ENCODE assay signal across 10 cellular contexts in the genomic region with DNA sequence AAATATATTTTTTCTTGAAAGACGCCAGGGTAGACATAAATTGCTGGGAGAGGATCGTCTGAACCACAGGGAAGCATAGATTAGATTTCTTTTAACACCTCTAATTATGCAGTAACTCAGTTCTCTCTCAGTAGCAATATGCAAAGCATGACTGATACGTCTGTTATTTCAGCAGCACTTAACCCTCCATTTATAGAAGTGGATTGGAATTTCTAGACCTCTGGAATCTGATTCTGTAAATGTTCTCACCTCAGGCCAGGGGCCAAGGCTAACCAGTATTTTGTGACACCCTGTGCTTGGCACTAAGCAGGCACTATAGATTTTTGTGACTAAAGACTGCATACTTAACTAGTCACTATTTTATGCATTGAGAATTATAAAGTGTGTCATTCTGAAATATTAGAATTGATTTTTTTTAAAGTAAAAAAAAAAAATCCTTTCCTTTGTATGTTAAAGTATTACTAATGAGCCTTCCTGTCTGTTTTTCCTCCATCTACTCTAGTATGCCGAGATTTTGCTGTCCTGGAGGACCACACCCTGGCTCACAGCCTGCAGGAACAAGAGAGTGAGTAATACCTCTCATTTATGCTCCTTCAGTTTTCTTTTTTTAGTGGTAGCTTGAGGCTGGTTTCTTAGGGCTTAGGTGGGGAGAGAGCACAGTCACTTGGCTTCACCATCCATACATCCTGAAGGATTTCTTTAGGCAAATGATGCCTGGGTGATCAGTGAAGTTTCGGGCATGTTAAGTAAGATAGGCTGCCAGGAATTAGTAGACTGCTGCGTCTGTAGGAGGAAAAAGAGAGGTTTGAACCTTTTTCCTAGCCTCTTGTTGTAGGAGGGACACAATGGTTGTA. TPM values are rescaled to one million over a fixed set of nuclear protein-coding genes. Genes with fewer than 3 reads are reported as not detected.
DNase-seq lines count a peak whose midpoint lies in the region; ATAC-seq, FAIRE-seq and TF ChIP-seq lines count a peak whose summit lies in the region.
"Had no signal": no experiment of that assay in that cellular context is flagged by ENCODE, and none has a peak within 500 bp of the region (broad histone marks: within the 10 kb centered on the region; RNA-seq: fewer than 3 reads in every experiment).

No MANE protein-coding gene starts in this region.

- BruUV-seq in GM12878 (replicated peaks; lab: Mats Ljungman, UMichigan): no TSS peak

- POLR2A ChIA-PET in GM12878 (lab: Charles Lee): interaction anchor here (0.9 to 3.2 kb wide), 6 partner anchors 18 to 112 kb away, joined by 3 to 38 read pairs (median 8); partner anchors contain the start of gene UTS2B

- in situ Hi-C loops in GM12878 (cut with MboI): no loop called here

- no peak for TF ChIP-seq CTCF in GM12878 (IDR thresholded peaks at IDR 0.05 in 2 of 3, conservative IDR thresholded peaks at IDR 0.05 in 1 of 3; ENCODE audit: control insufficient read depth in 2 of 3, extremely low read depth in 1 of 3, insufficient read depth in 1 of 3, low read depth in 3 of 3, low read length in 3 of 3)
- TF ChIP-seq CTCF in kidney epithelial cell (IDR thresholded peaks at IDR 0.05; ENCODE audit: insufficient read depth, low read length, poor library complexity, severe bottlenecking): no peak

- SMC1A ChIA-PET in GM12878 (lab: Charles Lee; ENCODE audit: uncharacterized antibody, unreplicated experiment): interaction anchor here (1.0 to 11.9 kb wide), 28 partner anchors 9 to 218 kb away, joined by 3 to 208 read pairs (median 8); partner anchors contain the start of genes CCDC50 and UTS2B

- no peak overlapping the region for H2AFZ ChIP-seq in GM12878 (ENCODE audit: control insufficient read depth, low read depth, low read length)

- TF ChIP-seq EP300 in GM12878 (IDR thresholded peaks at IDR 0.05; ENCODE audit: borderline replicate concordance in 1 of 2, control insufficient read depth in 1 of 2, low read depth in 2 of 2, low read length in 2 of 2): no peak

- no peak for TF ChIP-seq RAD21 in GM12878 (IDR thresholded peaks at IDR 0.05; ENCODE audit: insufficient read depth, low read depth, low read length)

- RAD21 ChIA-PET in GM12878 (lab: Charles Lee; ENCODE audit: unreplicated experiment): interaction anchor here (1.3 to 9.9 kb wide), 11 partner anchors 10 to 113 kb away, joined by 3 to 108 read pairs (median 12); partner anchors contain the start of genes CCDC50 and UTS2B

- TF ChIP-seq POLR2A in GM12878 (IDR thresholded peaks at IDR 0.05; ENCODE audit: low read depth, low read length): no peak

- H3K9ac ChIP-seq in GM12878 (ENCODE audit: control insufficient read depth, insufficient read depth, low read length) (no peak overlapping the region), subcutaneous abdominal adipose tissue (ENCODE audit: low read length in 5 of 5) (peak overlapping the region in 1 of 5 donors; percentile 16)

- no peaks in the 10 kb centered on the region for H4K20me1 ChIP-seq in GM12878 (ENCODE audit: control insufficient read depth, insufficient read depth)

- WGBS in GM12878 (ENCODE audit: insufficient coverage, insufficient replicate concordance, low lambda C conversion rate, missing lambda C conversion rate): 13% methylated on average over 6 of the region's 6 CpGs

- H3K79me2 ChIP-seq in GM12878 (ENCODE audit: control insufficient read depth, insufficient read depth, low read length): peaks cover 24% of the 10 kb centered on the region

- H3K27ac ChIP-seq in GM12878 (ENCODE audit: control insufficient read depth, insufficient read depth): peak overlapping the region; percentile 28; the same call in 1 of the 2 replicates
- peak overlapping the region; percentile 33 for H3K27ac ChIP-seq in subcutaneous abdominal adipose tissue (ENCODE audit: low read depth, low read length)

- ATAC-seq in HG02798 (IDR thresholded peaks at IDR 0.05; ENCODE audit: poor library complexity, unreplicated experiment) (peak; percentile 24), GM12878 (0 out of 3 replicates have a peak, but pooled peaks have one; percentile 5), GM19467 (IDR thresholded peaks at IDR 0.05; ENCODE audit: unreplicated experiment) (no peak)

- intact Hi-C loops in GM12878 (cut with micrococcal nuclease; ENCODE audit: unreplicated experiment): no loop called here

- no peak for FAIRE-seq in GM12878 (lab: Jason Lieb, UNC)

- H3K9me3 ChIP-seq in GM12878 (replicated peaks; ENCODE audit: control insufficient read depth, insufficient read depth, low read length): no peaks in the 10 kb centered on the region
- H3K9me3 ChIP-seq in subcutaneous abdominal adipose tissue (ENCODE audit: control insufficient read depth in 5 of 5, low read length in 5 of 5): no peaks in the 10 kb centered on the region

- DNase-seq in GM12878 (ENCODE audit: low read depth, low spot score) (no peak), kidney epithelial cell (ENCODE audit: low read depth) (peak; percentile 70), NCI-H2196 (lab: John Stamatoyannopoulos, UW; ENCODE audit: unreplicated experiment) (no peak), SW480 (ENCODE audit: low spot score) (no peak), GDM1 (lab: John Stamatoyannopoulos, UW) (no peak)
- DNase-seq: activated CD8-positive, alpha-beta memory T cell treated with anti-CD3 and anti-CD28 coated beads, Interleukin-2, amount 50 U/mL, for 48 hours; NCI-H82 had no signal

- peaks cover 26% of the 10 kb centered on the region for H3K4me1 ChIP-seq in GM12878 (ENCODE audit: control insufficient read depth, insufficient read depth, low read length)
- H3K4me1 ChIP-seq in subcutaneous abdominal adipose tissue (ENCODE audit: control insufficient read depth in 5 of 5, insufficient read depth in 5 of 5, low read length in 5 of 5): peaks cover 0 to 45% (median 35%) of the 10 kb centered on the region in 5 donors

- H3K4me3 ChIP-seq in GM12878: no peak overlapping the region
- H3K4me3 ChIP-seq in kidney epithelial cell (ENCODE audit: low read depth, low read length): no peak overlapping the region
- no peak overlapping the region for H3K4me3 ChIP-seq in subcutaneous abdominal adipose tissue (ENCODE audit: low read depth in 1 of 5, low read length in 5 of 5)

- H3K4me2 ChIP-seq in GM12878 (ENCODE audit: control insufficient read depth, insufficient read depth): peak overlapping the region; percentile 52; the same call in 1 of the 2 replicates

- peaks cover 2 to 14% of the 10 kb centered on the region in 2 experiments; a peak in 2 of 4 replicates for H3K36me3 ChIP-seq in GM12878 (ENCODE audit: control insufficient read depth in 2 of 2, insufficient read depth in 2 of 2, low read length in 1 of 2)
- H3K36me3 ChIP-seq in kidney epithelial cell (ENCODE audit: control insufficient read depth, insufficient read depth, low read length): peaks cover 3% of the 10 kb centered on the region
- peaks cover 31 to 48% (median 38%) of the 10 kb centered on the region in 5 donors for H3K36me3 ChIP-seq in subcutaneous abdominal adipose tissue (ENCODE audit: control insufficient read depth in 5 of 5, insufficient read depth in 5 of 5, low read length in 5 of 5)

- CTCF ChIA-PET in GM12878 (lab: Yijun Ruan, JAX): interaction anchor here (0.7 to 4.2 kb wide), 8 partner anchors 15 to 113 kb away, joined by 3 to 35 read pairs (median 6); partner anchors contain the start of gene UTS2B

- H3K27me3 ChIP-seq in GM12878 (replicated peaks in 1 of 2; ENCODE audit: control insufficient read depth in 2 of 2, insufficient read depth in 2 of 2, low read length in 1 of 2): no peaks in the 10 kb centered on the region
- no peaks in the 10 kb centered on the region for H3K27me3 ChIP-seq in kidney epithelial cell (ENCODE audit: control insufficient read depth, insufficient read depth, low read length)
- H3K27me3 ChIP-seq in subcutaneous abdominal adipose tissue (ENCODE audit: control insufficient read depth in 5 of 5, insufficient read depth in 4 of 5, low read length in 5 of 5): no peaks in the 10 kb centered on the region

TF ChIP-seq in GM12878, 131 proteins besides CTCF, POLR2A, EP300 and RAD21 (continues in another document):
- no peak for TF ChIP-seq TBL1XR1 (IDR thresholded peaks at IDR 0.05; ENCODE audit: low read depth, low read length)
- TF ChIP-seq GABPA (IDR thresholded peaks at IDR 0.05; ENCODE audit: low read depth): no peak

RNA-seq across cellular contexts. Expression of gene UTS2B, which starts 26.5 kb away (rescaled TPM):
- 0.86 and 2.3 TPM in 2 replicates for total RNA-seq in GM12878 (2013; cell fraction: nucleolus; rRNA removed)
- 0.28 and 1.3 TPM in 2 replicates for total RNA-seq in GM12878 (2014; rRNA removed)
- 0.36 and 0.64 TPM in 2 replicates for total RNA-seq in GM12878 (2014; rRNA removed; fragmentation: Illumina TruSeq; extraction: Trizol)
- 0.28 and 0.29 TPM in 2 replicates for total RNA-seq in GM12878 (2021)
- not detected for polyA plus RNA-seq in GM12878 (2011; ENCODE audit: low read depth)
- 0.43 and 0.66 TPM in 2 replicates for polyA plus RNA-seq in GM12878 (2011; rRNA removed)
- polyA plus RNA-seq in GM12878 (2011; cell fraction: cytosol; rRNA removed): 0.23 and 0.49 TPM in 2 replicates
- 0.22 and 0.35 TPM in 2 replicates for polyA plus RNA-seq in GM12878 (2011; cell fraction: nucleus; rRNA removed)
- 0.32 TPM in 1 of 2 replicates, not detected in the other for polyA plus RNA-seq in GM12878 (2012)
- polyA plus RNA-seq in GM12878 (2014; fragmentation: Illumina TruSeq; extraction: Trizol): 0.33 and 0.53 TPM in 2 replicates
- under 1 TPM; 0.15 to 0.45 TPM for polyA plus RNA-seq in GM12878 (2014; fragmentation: Nextera tagmentation; extraction: Ambion mirVana)
- 0.70 and 0.72 TPM in 2 replicates for polyA plus RNA-seq in GM12878 (2014; rRNA removed)
- polyA plus RNA-seq in GM12878 (2016; fragmentation: Nextera tagmentation; extraction: Ambion mirVana): under 1 TPM; 0.45 to 0.48 TPM
- 1.5 and 1.8 TPM in 2 replicates for polyA minus RNA-seq in GM12878 (2011; rRNA and poly(A)+ RNA removed)
- not detected in 2 replicates for polyA minus RNA-seq in GM12878 (2011; cell fraction: cytosol; rRNA and poly(A)+ RNA removed)
- 2.4 and 3.5 TPM in 2 replicates for polyA minus RNA-seq in GM12878 (2011; cell fraction: nucleus; rRNA and poly(A)+ RNA removed)
- total RNA-seq in kidney epithelial cell: 0.46 and 2.5 TPM in 2 replicates

RNA-seq across cellular contexts. Expression of gene CCDC50, which starts 27.6 kb away (rescaled TPM):
- 191 and 209 TPM in 2 replicates for total RNA-seq in GM12878 (2013; cell fraction: nucleolus; rRNA removed)
- total RNA-seq in GM12878 (2014; rRNA removed): 112 and 126 TPM in 2 replicates
- 117 and 123 TPM in 2 replicates for total RNA-seq in GM12878 (2014; rRNA removed; fragmentation: Illumina TruSeq; extraction: Trizol)
- 144 and 150 TPM in 2 replicates for total RNA-seq in GM12878 (2021)
- polyA plus RNA-seq in GM12878 (2011; ENCODE audit: low read depth): 21.4 TPM
- polyA plus RNA-seq in GM12878 (2011; rRNA removed): 132 and 180 TPM in 2 replicates
- 60.1 and 71.2 TPM in 2 replicates for polyA plus RNA-seq in GM12878 (2011; cell fraction: cytosol; rRNA removed)
- 102 and 104 TPM in 2 replicates for polyA plus RNA-seq in GM12878 (2011; cell fraction: nucleus; rRNA removed)
- polyA plus RNA-seq in GM12878 (2012): 32.8 and 42.2 TPM in 2 replicates
- polyA plus RNA-seq in GM12878 (2014; fragmentation: Illumina TruSeq; extraction: Trizol): 137 and 148 TPM in 2 replicates
- polyA plus RNA-seq in GM12878 (2014; fragmentation: Nextera tagmentation; extraction: Ambion mirVana): 10 to 100 TPM; 46.7 to 61.5 TPM
- polyA plus RNA-seq in GM12878 (2014; rRNA removed): 107 and 122 TPM in 2 replicates
- polyA plus RNA-seq in GM12878 (2016; fragmentation: Nextera tagmentation; extraction: Ambion mirVana): 100 to 1,000 TPM; 127 to 130 TPM
- polyA minus RNA-seq in GM12878 (2011; rRNA and poly(A)+ RNA removed): 77.5 and 87.0 TPM in 2 replicates
- polyA minus RNA-seq in GM12878 (2011; cell fraction: cytosol; rRNA and poly(A)+ RNA removed): 47.4 and 57.9 TPM in 2 replicates
- polyA minus RNA-seq in GM12878 (2011; cell fraction: nucleus; rRNA and poly(A)+ RNA removed): 127 and 198 TPM in 2 replicates
- total RNA-seq in kidney epithelial cell: 160 and 178 TPM in 2 replicates
